Comparison of ENCODE assay signal across 1 cellular context in genomic region chr1:199489594-199489993, GRCh38.
TF ChIP-seq lines count a peak whose summit lies in the region.

No MANE protein-coding gene starts in this region.

TF ChIP-seq in SK-N-SH, 30 proteins besides CTCF, POLR2A, EP300 and RAD21 (continued from another document):
- TF ChIP-seq IRF3 (IDR thresholded peaks at IDR 0.05; ENCODE audit: low read depth, low read length) (no peak), EZH2phosphoT487 (IDR thresholded peaks at IDR 0.05; ENCODE audit: borderline replicate concordance, low read depth) (no peak), RXRA (IDR thresholded peaks at IDR 0.05; ENCODE audit: borderline replicate concordance, low read depth) (no peak), POLR2AphosphoS5 (IDR thresholded peaks at IDR 0.05; ENCODE audit: low read depth, low read length) (no peak), TAF1 (IDR thresholded peaks at IDR 0.05; ENCODE audit: borderline replicate concordance, low read depth, low read length) (no peak)
TF ChIP-seq in SK-N-SH: peak in this region for 0.
